Comparison of ENCODE assay signal across 15 cellular contexts in genomic region chr6:157548635-157549467, GRCh38.
DNase-seq lines count a peak whose midpoint lies in the region; ATAC-seq and TF ChIP-seq lines count a peak whose summit lies in the region.
"Had no signal": no experiment of that assay in that cellular context is flagged by ENCODE, and none has a peak within 500 bp of the region (broad histone marks: within the 10 kb centered on the region; RNA-seq: fewer than 3 reads in every experiment).

No MANE protein-coding gene starts in this region.

- POLR2A ChIA-PET in activated CD8-positive, alpha-beta T cell treated with anti-CD3 and anti-CD28 coated beads for 36 hours (lab: Charles Lee): interaction anchor here (0.7 to 1.2 kb wide), 3 partner anchors 11 to 87 kb away, joined by 3 read pairs; no protein-coding TSS in a partner anchor

- H3K27me3 Mint-ChIP-seq in activated CD8-positive, alpha-beta T cell treated with anti-CD3 and anti-CD28 coated beads for 36 hours: peaks cover 3% of the 10 kb centered on the region
- no peaks in the 10 kb centered on the region for H3K27me3 Mint-ChIP-seq in memory B cell

- ATAC-seq in HG02981 (IDR thresholded peaks at IDR 0.05; ENCODE audit: unreplicated experiment): peak; percentile 56
- peak; percentile 35 for ATAC-seq in activated CD8-positive, alpha-beta T cell treated with anti-CD3 and anti-CD28 coated beads for 36 hours
- ATAC-seq in memory B cell (ENCODE audit: low read depth): peak; percentile 75
- ATAC-seq in GM18868 (IDR thresholded peaks at IDR 0.05; ENCODE audit: unreplicated experiment): no peak
- ATAC-seq in GM18517 (IDR thresholded peaks at IDR 0.05; ENCODE audit: unreplicated experiment): no peak

- H3K4me1 Mint-ChIP-seq in activated CD8-positive, alpha-beta T cell treated with anti-CD3 and anti-CD28 coated beads for 36 hours (ENCODE audit: low read depth): peaks cover 29% of the 10 kb centered on the region
- peaks cover 43% of the 10 kb centered on the region for H3K4me1 Mint-ChIP-seq in memory B cell

- no peaks in the 10 kb centered on the region for H3K36me3 Mint-ChIP-seq in activated CD8-positive, alpha-beta T cell treated with anti-CD3 and anti-CD28 coated beads for 36 hours (ENCODE audit: low read depth)
- H3K36me3 Mint-ChIP-seq in memory B cell: peaks cover 25% of the 10 kb centered on the region

- CTCF ChIA-PET in activated CD8-positive, alpha-beta T cell treated with anti-CD3 and anti-CD28 coated beads for 36 hours (lab: Charles Lee): interaction anchor here (1.1 kb wide), 1 partner anchor 22 kb away, joined by 3 read pairs; no protein-coding TSS in a partner anchor

- H3K4me3 Mint-ChIP-seq in activated CD8-positive, alpha-beta T cell treated with anti-CD3 and anti-CD28 coated beads for 36 hours: no peak overlapping the region
- H3K4me3 Mint-ChIP-seq in memory B cell: peak overlapping the region; percentile 70

- intact Hi-C loops in activated CD8-positive, alpha-beta T cell treated with anti-CD3 and anti-CD28 coated beads for 36 hours (cut with micrococcal nuclease): no loop called here

- no peak overlapping the region for H3K27ac Mint-ChIP-seq in activated CD8-positive, alpha-beta T cell treated with anti-CD3 and anti-CD28 coated beads for 36 hours
- H3K27ac Mint-ChIP-seq in memory B cell: peak overlapping the region; percentile 91

- TF ChIP-seq CTCF in activated CD8-positive, alpha-beta T cell treated with anti-CD3 and anti-CD28 coated beads for 36 hours (IDR thresholded peaks at IDR 0.05): no peak

- H3K9me3 Mint-ChIP-seq in activated CD8-positive, alpha-beta T cell treated with anti-CD3 and anti-CD28 coated beads for 36 hours: peaks cover 6% of the 10 kb centered on the region
- H3K9me3 Mint-ChIP-seq in memory B cell: no peaks in the 10 kb centered on the region

- DNase-seq in CD1c-positive myeloid dendritic cell (ENCODE audit: extremely low spot score) (peak; percentile 79), memory B cell (ENCODE audit: low spot score in 2 of 2) (no peak), SIG-M5 treated with dmso at 0.1 percent for 504 hours (lab: John Stamatoyannopoulos, UW; ENCODE audit: unreplicated experiment) (no peak), 8988T (no peak)
- DNase-seq in activated CD8-positive, alpha-beta T cell treated with anti-CD3 and anti-CD28 coated beads for 36 hours: peak; percentile 24
- DNase-seq: activated T-cell treated with anti-CD3 and anti-CD28 coated beads, Interleukin-2, amount 50 U/mL, for 72 hours; brain microvascular endothelial cell; erythroblast; NCI-H1105; NCI-H526 treated with DMSO at 0.1 percent for 48 hours; SHP77; WERI-Rb-1 had no signal

Comparison
In these comparisons a context has a peak if more than half of its experiments do, and no peak if none do; other contexts are left out.
1. DNase-seq: peak in CD1c-positive myeloid dendritic cell (single experiment) and activated CD8-positive, alpha-beta T cell treated with anti-CD3 and anti-CD28 coated beads for 36 hours (single experiment); none in memory B cell (0 of 2), SIG-M5 treated with dmso at 0.1 percent for 504 hours (single experiment) and 8988T (single experiment).
2. ATAC-seq: peak in HG02981 (single experiment), activated CD8-positive, alpha-beta T cell treated with anti-CD3 and anti-CD28 coated beads for 36 hours (single experiment) and memory B cell (single experiment); none in GM18868 (single experiment) and GM18517 (single experiment).